Comparison of ENCODE assay signal across 8 cellular contexts in the genomic region with DNA sequence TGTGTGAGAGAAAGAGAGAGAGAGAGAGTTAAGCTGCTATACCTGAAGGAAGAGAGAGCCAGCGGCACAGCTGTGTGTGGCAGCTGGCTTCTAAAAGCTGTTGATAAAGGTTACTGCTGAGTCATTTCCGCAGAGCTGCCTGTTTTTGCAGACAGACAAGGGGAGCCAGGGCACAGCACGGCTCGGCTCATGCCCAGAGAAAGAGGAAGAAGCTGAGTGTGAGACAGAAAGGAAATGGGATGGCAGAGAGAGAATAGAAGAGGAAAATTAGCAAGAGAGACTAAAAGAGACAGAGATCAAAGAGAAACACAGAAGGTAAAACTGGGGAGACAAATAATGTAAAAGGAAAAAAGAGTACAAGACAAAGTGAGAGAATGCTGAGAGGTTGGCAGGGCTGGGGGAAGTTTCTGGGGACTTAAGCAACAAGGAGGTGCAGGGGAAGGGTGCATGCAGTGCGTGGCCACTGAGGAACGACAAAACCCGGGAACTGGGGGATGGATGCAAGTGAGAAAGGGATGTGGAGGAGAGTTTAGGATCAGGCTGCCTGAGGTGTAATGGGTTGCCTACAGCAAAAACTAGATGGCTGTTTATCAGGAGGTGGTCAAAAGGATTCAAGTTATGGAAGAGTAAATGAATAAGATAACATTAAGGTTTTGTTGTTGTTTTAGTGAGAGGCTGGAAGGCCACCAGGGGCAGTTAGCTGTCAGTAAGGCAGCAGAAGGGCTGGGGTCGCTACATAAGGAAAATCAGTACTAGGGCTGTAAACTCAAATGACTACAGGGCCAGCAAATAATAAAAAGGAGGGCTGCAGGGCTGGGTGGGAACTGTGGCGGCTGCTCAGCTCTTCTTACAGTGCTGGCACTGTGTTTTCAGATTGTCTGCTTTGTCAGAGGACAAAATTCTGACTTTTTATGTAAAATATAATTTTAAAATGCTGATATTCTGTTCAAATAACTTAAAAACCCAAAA. TPM values are rescaled to one million over a fixed set of nuclear protein-coding genes. Genes with fewer than 3 reads are reported as not detected.
DNase-seq lines count a peak whose midpoint lies in the region; ATAC-seq and TF ChIP-seq lines count a peak whose summit lies in the region.

No MANE protein-coding gene starts in this region.

- POLR2A ChIA-PET in activated naive CD8-positive, alpha-beta T cell treated with anti-CD3 and anti-CD28 coated beads, Interleukin-2, amount 10 ng/mL, durations not matched to agents 7 days and 5 days (lab: Charles Lee) = interaction anchor here (1.1 to 2.3 kb wide), 7 partner anchors 11 to 96 kb away, joined by 3 to 15 read pairs (median 7); a partner anchor contains a TSS

- H3K4me1 ChIP-seq in cardiac muscle cell (ENCODE audit: low read depth) (peaks cover 26% of the 10 kb centered on the region), parathyroid adenoma (peaks cover 17% of the 10 kb centered on the region), urinary bladder (ENCODE audit: insufficient read depth) (no peaks in the 10 kb centered on the region)

- peak overlapping the region; percentile 97 for H3K27ac Mint-ChIP-seq in activated naive CD8-positive, alpha-beta T cell treated with anti-CD3 and anti-CD28 coated beads, Interleukin-2, amount 10 ng/mL, durations not matched to agents 7 days and 5 days

- H3K36me3 Mint-ChIP-seq in activated naive CD8-positive, alpha-beta T cell treated with anti-CD3 and anti-CD28 coated beads, Interleukin-2, amount 10 ng/mL, durations not matched to agents 7 days and 5 days = no peaks in the 10 kb centered on the region

- H3K27me3 ChIP-seq in cardiac muscle cell = no peaks in the 10 kb centered on the region
- H3K27me3 ChIP-seq in parathyroid adenoma (ENCODE audit: control insufficient read depth, insufficient read depth, low read length) = no peaks in the 10 kb centered on the region

- peak overlapping the region; percentile 76 for H2AFZ ChIP-seq in parathyroid adenoma

- DNase-seq in NCI-H1092 (lab: John Stamatoyannopoulos, UW) (peak; percentile 62), SKM-1 (lab: John Stamatoyannopoulos, UW; ENCODE audit: unreplicated experiment) (peak; percentile 80), cardiac muscle cell (ENCODE audit: low read depth in 1 of 2, low spot score in 1 of 2) (peak; percentile 75 to 86)
- DNase-seq in activated naive CD8-positive, alpha-beta T cell treated with anti-CD3 and anti-CD28 coated beads, Interleukin-2, amount 10 ng/mL, durations not matched to agents 7 days and 5 days = peak; percentile 62

- peak overlapping the region; percentile 89 for H3K4me3 ChIP-seq in GM08714 (ENCODE audit: low read length)
- H3K4me3 ChIP-seq in cardiac muscle cell = peak overlapping the region; percentile 3
- peak overlapping the region; percentile 53 for H3K4me3 ChIP-seq in parathyroid adenoma (ENCODE audit: low read depth, low read length)
- H3K4me3 ChIP-seq in urinary bladder (ENCODE audit: low read depth, low read length) = peak overlapping the region; percentile 17

- H3K4me2 ChIP-seq in parathyroid adenoma (ENCODE audit: low read length) = peak overlapping the region; percentile 93

- H3K27ac ChIP-seq in cardiac muscle cell (peak overlapping the region; percentile 93), parathyroid adenoma (peak overlapping the region; percentile 81), urinary bladder (ENCODE audit: low read depth) (peak overlapping the region; percentile 51)

- ATAC-seq in HG02588 (IDR thresholded peaks at IDR 0.05; ENCODE audit: unreplicated experiment) = peak; percentile 94
- ATAC-seq in activated naive CD8-positive, alpha-beta T cell treated with anti-CD3 and anti-CD28 coated beads, Interleukin-2, amount 10 ng/mL, durations not matched to agents 7 days and 5 days (ENCODE audit: low read depth) = peak; percentile 95

- H3K27me3 Mint-ChIP-seq in activated naive CD8-positive, alpha-beta T cell treated with anti-CD3 and anti-CD28 coated beads, Interleukin-2, amount 10 ng/mL, durations not matched to agents 7 days and 5 days = no peaks in the 10 kb centered on the region

- TF ChIP-seq CTCF in cardiac muscle cell (IDR thresholded peaks at IDR 0.05; ENCODE audit: low read depth, low read length) (no peak), parathyroid adenoma (IDR thresholded peaks at IDR 0.05) (no peak)

- peaks cover 19% of the 10 kb centered on the region for H3K79me2 ChIP-seq in parathyroid adenoma

- H3K9me3 Mint-ChIP-seq in activated naive CD8-positive, alpha-beta T cell treated with anti-CD3 and anti-CD28 coated beads, Interleukin-2, amount 10 ng/mL, durations not matched to agents 7 days and 5 days = no peaks in the 10 kb centered on the region

- H3K4me3 Mint-ChIP-seq in activated naive CD8-positive, alpha-beta T cell treated with anti-CD3 and anti-CD28 coated beads, Interleukin-2, amount 10 ng/mL, durations not matched to agents 7 days and 5 days = peak overlapping the region; percentile 89

- no peaks in the 10 kb centered on the region for H3K36me3 ChIP-seq in cardiac muscle cell
- no peaks in the 10 kb centered on the region for H3K36me3 ChIP-seq in parathyroid adenoma (ENCODE audit: control insufficient read depth, insufficient read depth, low read length)
- H3K36me3 ChIP-seq in urinary bladder (ENCODE audit: insufficient read depth) = no peaks in the 10 kb centered on the region

- H3K9ac ChIP-seq in parathyroid adenoma = peak overlapping the region; percentile 17

- H3K4me1 Mint-ChIP-seq in activated naive CD8-positive, alpha-beta T cell treated with anti-CD3 and anti-CD28 coated beads, Interleukin-2, amount 10 ng/mL, durations not matched to agents 7 days and 5 days = peaks cover 35% of the 10 kb centered on the region

- WGBS in urinary bladder = 12% methylated on average over 9 of the region's 9 CpGs

- H3K9me3 ChIP-seq in cardiac muscle cell (ENCODE audit: low read depth) (no peaks in the 10 kb centered on the region), parathyroid adenoma (ENCODE audit: control insufficient read depth, low read length) (no peaks in the 10 kb centered on the region)

RNA-seq across cellular contexts. Expression of a gene that starts 22.9 kb away (rescaled TPM):
- 1,000 to 10,000 TPM; 2,013 to 2,035 TPM for total RNA-seq in activated naive CD8-positive, alpha-beta T cell treated with anti-CD3 and anti-CD28 coated beads, Interleukin-2, amount 10 ng/mL, durations not matched to agents 7 days and 5 days
- total RNA-seq in cardiac muscle cell (164 and 177 TPM in 2 replicates), urinary bladder (85.1 TPM)
- polyA plus RNA-seq in cardiac muscle cell (119 TPM in 2 replicates), urinary bladder (962 TPM)

Comparison
In these comparisons a context has a peak if more than half of its experiments do, and no peak if none do; other contexts are left out.
1. Peak in every context shown above with its lines: DNase-seq, ATAC-seq, H3K4me3 ChIP-seq and H3K27ac ChIP-seq.
2. H3K4me3 ChIP-seq: peak in every context shown above with its lines; median percentile 89 in GM08714; 53 in parathyroid adenoma; 17 in urinary bladder; 3 in cardiac muscle cell.
3. RNA of a gene that starts 22.9 kb away (total RNA-seq): 2,013 to 2,035 TPM in activated naive CD8-positive, alpha-beta T cell treated with anti-CD3 and anti-CD28 coated beads, Interleukin-2, amount 10 ng/mL, durations not matched to agents 7 days and 5 days; 164 to 177 TPM in cardiac muscle cell and 85.1 TPM in urinary bladder (single experiment); every median in the first group is over 10 times any median in the second.